In genomic region chr4:10186228-10187214, GRCh38 we compare ENCODE assay signal across 12 cellular contexts.
DNase-seq lines count a peak whose midpoint lies in the region; FAIRE-seq and TF ChIP-seq lines count a peak whose summit lies in the region.
"Had no signal": no experiment of that assay in that cellular context is flagged by ENCODE, and none has a peak within 500 bp of the region (broad histone marks: within the 10 kb centered on the region; RNA-seq: fewer than 3 reads in every experiment).

No MANE protein-coding gene starts in this region.

- H3K27ac ChIP-seq in osteoblast (ENCODE audit: low read depth, low read length) (no peak overlapping the region), RWPE1 (no peak overlapping the region), tibial nerve (no peak overlapping the region)
- H3K27ac ChIP-seq: body of pancreas had no signal

- no peak for TF ChIP-seq POLR2A in tibial nerve (IDR thresholded peaks at IDR 0.05)

- in situ Hi-C loops in KBM-7 (cut with MboI; ENCODE audit: low pct_unique_long_range_greater_than_20kb, low sequenced_read_pairs): no loop called here

- TF ChIP-seq CTCF in cardiac fibroblast (IDR thresholded peaks at IDR 0.05; ENCODE audit: low read depth, low read length) (peak; percentile 35), osteoblast (IDR thresholded peaks at IDR 0.05; ENCODE audit: extremely low read depth, low read depth, low read length) (peak; percentile 36), RWPE1 (conservative IDR thresholded peaks at IDR 0.05; ENCODE audit: low read depth) (no peak), tibial nerve (IDR thresholded peaks at IDR 0.05) (no peak)

- no peaks in the 10 kb centered on the region for H3K79me2 ChIP-seq in osteoblast (ENCODE audit: insufficient read depth, low read length)

- peaks cover 27% of the 10 kb centered on the region for H3K4me1 ChIP-seq in osteoblast (ENCODE audit: insufficient read depth, low read length)
- no peaks in the 10 kb centered on the region for H3K4me1 ChIP-seq in tibial nerve
- H3K4me1 ChIP-seq: body of pancreas had no signal

- no peak for TF ChIP-seq EP300 in tibial nerve (IDR thresholded peaks at IDR 0.05)

- 44 to 48% methylated on average over 3 of the region's 3 CpGs for WGBS in tibial nerve, 2 donors

- no peak overlapping the region for H3K4me3 ChIP-seq in cardiac fibroblast (replicated peaks in 1 of 2; ENCODE audit: low read depth in 2 of 2, low read length in 2 of 2)
- H3K4me3 ChIP-seq in osteoblast (ENCODE audit: insufficient read depth, low read length): no peak overlapping the region
- H3K4me3 ChIP-seq in tibial nerve: no peak overlapping the region
- H3K4me3 ChIP-seq: body of pancreas had no signal

- POLR2A ChIA-PET in RWPE1 (lab: Yijun Ruan, JAX; ENCODE audit: low non-redundant PET): no interaction called here

- no peak for FAIRE-seq in GM19239 (lab: Jason Lieb, UNC)

- DNase-seq in NCI-H748 (lab: John Stamatoyannopoulos, UW; ENCODE audit: unreplicated experiment): peak; percentile 8
- DNase-seq in NCI-H748 treated with DMSO at 0.1 percent for 48 hours (lab: John Stamatoyannopoulos, UW): no peak
- DNase-seq in KBM-7: peak; percentile 26
- DNase-seq in cardiac fibroblast (ENCODE audit: low read depth in 2 of 2): peak; percentile 20 to 22
- peak; percentile 45 for DNase-seq in osteoblast (ENCODE audit: insufficient read length, low spot score, missing footprints)
- DNase-seq in GM19239 (ENCODE audit: insufficient read length, low spot score): no peak
- DNase-seq in RWPE1 (ENCODE audit: low spot score): no peak
- no peak for DNase-seq in tibial nerve (ENCODE audit: low spot score in 2 of 2)
- DNase-seq: activated T-cell treated with anti-CD3 and anti-CD28 coated beads, Interleukin-2, amount 50 U/mL, for 4 hours; body of pancreas; stimulated activated CD4-positive, alpha-beta T cell treated with anti-CD3 and anti-CD28 coated beads, Interleukin-15, amount 100 ng/mL, for 24 hours; T1000 had no signal

- no peaks in the 10 kb centered on the region for H3K36me3 ChIP-seq in osteoblast (ENCODE audit: insufficient read depth, low read length)
- H3K36me3 ChIP-seq in tibial nerve: no peaks in the 10 kb centered on the region

- H3K4me2 ChIP-seq in osteoblast (ENCODE audit: insufficient read depth, low read length): no peak overlapping the region

- no peaks in the 10 kb centered on the region for H4K20me1 ChIP-seq in osteoblast (ENCODE audit: insufficient read depth, low read length)

- CTCF ChIA-PET in RWPE1 (lab: Yijun Ruan, JAX): interaction anchor here (0.6 to 1.6 kb wide), 3 partner anchors 194 to 1940 kb away, joined by 4 to 7 read pairs (median 4); no protein-coding TSS in a partner anchor

- H3K9me3 ChIP-seq in osteoblast (ENCODE audit: low read depth, low read length): no peaks in the 10 kb centered on the region
- no peaks in the 10 kb centered on the region for H3K9me3 ChIP-seq in tibial nerve
- H3K9me3 ChIP-seq: body of pancreas had no signal

- H2AFZ ChIP-seq in osteoblast (ENCODE audit: low read length): no peak overlapping the region

- H3K27me3 ChIP-seq in osteoblast (ENCODE audit: insufficient read depth, low read length): no peaks in the 10 kb centered on the region
- no peaks in the 10 kb centered on the region for H3K27me3 ChIP-seq in tibial nerve
- H3K27me3 ChIP-seq: body of pancreas had no signal

Comparison
In these comparisons a context has a peak if more than half of its experiments do, and no peak if none do; other contexts are left out.
1. DNase-seq: peak in NCI-H748 (single experiment), KBM-7 (single experiment), cardiac fibroblast (2 of 2) and osteoblast (single experiment); none in NCI-H748 treated with DMSO at 0.1 percent for 48 hours (single experiment), GM19239 (single experiment), RWPE1 (single experiment) and tibial nerve (0 of 2).
2. CTCF ChIP-seq: peak in cardiac fibroblast (single experiment) and osteoblast (single experiment); none in RWPE1 (single experiment) and tibial nerve (0 of 5).